8 cellular contexts compared by ENCODE assay signal in genomic region chr1:37859507-37860345, GRCh38. TPM values are rescaled to one million over a fixed set of nuclear protein-coding genes. Genes with fewer than 3 reads are reported as not detected.
A peak's percentile ranks its signal among the peaks of the same experiment; 100 is the strongest.
DNase-seq lines count a peak whose midpoint lies in the region; ATAC-seq, FAIRE-seq and TF ChIP-seq lines count a peak whose summit lies in the region.

Gene MTF1 (minus strand): TSS chr1:37859592. CDS start chr1:37857658, 1,934 bp downstream.

- peaks cover 16% of the 10 kb centered on the region for H3K4me1 ChIP-seq in OCI-LY1 (ENCODE audit: insufficient read depth, low read length, severe bottlenecking)
- peaks cover 11% of the 10 kb centered on the region for H3K4me1 ChIP-seq in endothelial cell of umbilical vein (ENCODE audit: control insufficient read depth, extremely low read depth, insufficient read depth, low read length)

- no peaks in the 10 kb centered on the region for H3K9me2 ChIP-seq in OCI-LY1 (ENCODE audit: low read depth, low read length)

- H3K4me3 ChIP-seq in OCI-LY1 (ENCODE audit: low read depth, low read length, poor library complexity, severe bottlenecking): peak within 1 kb of the TSS; percentile 97
- H3K4me3 ChIP-seq in endothelial cell of umbilical vein (replicated peaks in 1 of 3; ENCODE audit: insufficient read depth in 1 of 3, low read depth in 1 of 3, low read length in 3 of 3): peak within 1 kb of the TSS; percentile 58 to 89 (median 87)

- ATAC-seq in GM21447 (IDR thresholded peaks at IDR 0.05; ENCODE audit: unreplicated experiment): peak; percentile 92

- TSS peak; percentile 81 for BruUV-seq in endothelial cell of umbilical vein (replicated peaks; lab: Mats Ljungman, UMichigan)

- POLR2A ChIA-PET in endothelial cell of umbilical vein (lab: Charles Lee): interaction anchor here (0.5 to 2.1 kb wide), 3 partner anchors 52 to 180 kb away, joined by 3 to 10 read pairs (median 5); partner anchors contain the start of genes C1orf122 and YRDC

- H3K9me1 ChIP-seq in endothelial cell of umbilical vein (replicated peaks; ENCODE audit: control insufficient read depth, extremely low read depth, insufficient read depth, low read length): no peaks in the 10 kb centered on the region

- H3K4me2 ChIP-seq in OCI-LY1 (ENCODE audit: low read length): peak within 1 kb of the TSS; percentile 96
- peak within 1 kb of the TSS; percentile 85 for H3K4me2 ChIP-seq in endothelial cell of umbilical vein (ENCODE audit: insufficient read depth, low read length)

- H3K27ac ChIP-seq in OCI-LY1 (ENCODE audit: low read depth, low read length, poor library complexity, severe bottlenecking) (peak within 1 kb of the TSS; percentile 59), endothelial cell of umbilical vein (ENCODE audit: insufficient read depth, low read depth, low read length) (peak within 1 kb of the TSS; percentile 78)

- H3K27me3 ChIP-seq in OCI-LY1 (ENCODE audit: insufficient read depth, low read length) (no peaks in the 10 kb centered on the region), endothelial cell of umbilical vein (ENCODE audit: control insufficient read depth in 2 of 2, insufficient read depth in 2 of 2, low read length in 2 of 2) (no peaks in the 10 kb centered on the region)

- CTCF ChIA-PET in endothelial cell of umbilical vein (lab: Charles Lee): interaction anchor here (0.6 to 2.7 kb wide), 40 partner anchors 9 to 1495 kb away, joined by 3 to 32 read pairs (median 4); partner anchors contain the start of genes C1orf122, CDCA8, DNALI1 and MANEAL

- no peaks in the 10 kb centered on the region for H3K9me3 ChIP-seq in OCI-LY1 (ENCODE audit: low read length)
- H3K9me3 ChIP-seq in endothelial cell of umbilical vein (replicated peaks; ENCODE audit: control insufficient read depth, insufficient read depth, low read length): no peaks in the 10 kb centered on the region

- DNase-seq in DMS 273 (lab: John Stamatoyannopoulos, UW; ENCODE audit: unreplicated experiment) (peak; percentile 99), HuH-7 (ENCODE audit: low spot score) (peak; percentile 95), endothelial cell of umbilical vein (ENCODE audit: low read depth, low spot score) (peak; percentile 97), middle frontal gyrus (ENCODE audit: extremely low spot score, low spot score) (peak; percentile 95)
- peak; percentile 96 for DNase-seq in activated CD8-positive, alpha-beta memory T cell treated with anti-CD3 and anti-CD28 coated beads, Interleukin-2, amount 50 U/mL, for 4 hours
- peak; percentile 93 to 94 for DNase-seq in stimulated activated CD8-positive, alpha-beta memory T cell treated with anti-CD3 and anti-CD28 coated beads, Interleukin-2, amount 100 ng/mL, for 48 hours (ENCODE audit: low read depth in 2 of 2)

- dilution Hi-C loops in endothelial cell of umbilical vein (cut with MboI; ENCODE audit: extremely low pct_ligation_motif_present, low sequenced_read_pairs): no loop called here

- H3K79me2 ChIP-seq in OCI-LY1 (ENCODE audit: insufficient read depth, low read length) (peaks cover 19% of the 10 kb centered on the region), endothelial cell of umbilical vein (ENCODE audit: control insufficient read depth, insufficient read depth, low read length) (peaks cover 24% of the 10 kb centered on the region)

- peak; percentile 76 for TF ChIP-seq POLR2A in endothelial cell of umbilical vein (IDR thresholded peaks at IDR 0.05; ENCODE audit: low read depth, low read length)

- H4K20me1 ChIP-seq in OCI-LY1 (ENCODE audit: insufficient read depth, low read length) (no peaks in the 10 kb centered on the region), endothelial cell of umbilical vein (replicated peaks; ENCODE audit: control insufficient read depth, extremely low read depth, insufficient read depth, low read length) (no peaks in the 10 kb centered on the region)

- no peaks in the 10 kb centered on the region for H3F3A ChIP-seq in OCI-LY1 (ENCODE audit: insufficient read depth, low read length)

- intact Hi-C loops in endothelial cell of umbilical vein (cut with micrococcal nuclease): loop anchor here (1.0 to 10.0 kb wide), 6 partner anchors 48 to 385 kb away; partner anchors contain the start of genes CDCA8, YRDC and ZC3H12A

- FAIRE-seq in endothelial cell of umbilical vein (lab: Jason Lieb, UNC): peak; percentile 97

- H2AFZ ChIP-seq in OCI-LY1 (ENCODE audit: low read length) (no peak within 1 kb of the TSS), endothelial cell of umbilical vein (ENCODE audit: low read depth, low read length) (peak within 1 kb of the TSS; percentile 69)

- peak within 1 kb of the TSS; percentile 90 for H3K9ac ChIP-seq in OCI-LY1 (ENCODE audit: low read length)
- peak within 1 kb of the TSS; percentile 89 for H3K9ac ChIP-seq in endothelial cell of umbilical vein (replicated peaks; ENCODE audit: extremely low read depth, insufficient read depth, low read length)

- H3K36me3 ChIP-seq in OCI-LY1 (ENCODE audit: insufficient read depth, low read length) (peaks cover 38% of the 10 kb centered on the region), endothelial cell of umbilical vein (ENCODE audit: control insufficient read depth in 2 of 2, extremely low read depth in 1 of 2, insufficient read depth in 2 of 2, low read length in 2 of 2) (peaks cover 3 to 5% of the 10 kb centered on the region in 2 experiments)

- TF ChIP-seq CTCF in OCI-LY1 (IDR thresholded peaks at IDR 0.05; ENCODE audit: low read length): peak; percentile 86
- peak; percentile 93 to 96 for TF ChIP-seq CTCF in endothelial cell of umbilical vein (IDR thresholded peaks at IDR 0.05; ENCODE audit: extremely low read depth in 1 of 2, insufficient read depth in 1 of 2, low read depth in 1 of 2, low read length in 2 of 2)

TF ChIP-seq in endothelial cell of umbilical vein, 7 proteins besides CTCF, POLR2A, EP300 and RAD21:
- peak; percentile 44 for TF ChIP-seq POLR2AphosphoS5 (IDR thresholded peaks at IDR 0.05; ENCODE audit: insufficient read depth, low read depth, low read length)
- TF ChIP-seq MYC (IDR thresholded peaks at IDR 0.05; ENCODE audit: low read depth, low read length): peak; percentile 34
- TF ChIP-seq GATA2 (IDR thresholded peaks at IDR 0.05; ENCODE audit: insufficient read depth, insufficient read length, low read depth, low read length): no peak

RNA-seq across cellular contexts. Expression of gene MTF1, which starts in this region (rescaled TPM):
- total RNA-seq in endothelial cell of umbilical vein: 18.5 and 18.9 TPM in 2 replicates
- 4.9 and 5.2 TPM in 2 replicates for polyA plus RNA-seq in endothelial cell of umbilical vein
- polyA plus RNA-seq in endothelial cell of umbilical vein (2011; cell fraction: cytosol; rRNA removed): 4.4 and 4.6 TPM in 2 replicates
- 6.0 and 10.1 TPM in 2 replicates for polyA plus RNA-seq in endothelial cell of umbilical vein (2011; cell fraction: nucleus; rRNA removed)
- 5.4 and 7.1 TPM in 2 replicates for polyA plus RNA-seq in endothelial cell of umbilical vein (2012)
- 20.0 and 22.7 TPM in 2 replicates for polyA minus RNA-seq in endothelial cell of umbilical vein
- polyA minus RNA-seq in endothelial cell of umbilical vein (2011; cell fraction: cytosol; rRNA and poly(A)+ RNA removed): 4.6 TPM
- 4.9 and 12.6 TPM in 2 replicates for polyA minus RNA-seq in endothelial cell of umbilical vein (2011; cell fraction: nucleus; rRNA and poly(A)+ RNA removed)

Comparison
In these comparisons a context has a peak if more than half of its experiments do, and no peak if none do; other contexts are left out.
1. Peak in every context shown above with its lines: DNase-seq, ATAC-seq, H3K4me3 ChIP-seq and H3K27ac ChIP-seq.